31 cellular contexts compared by ENCODE assay signal in genomic region chr15:65383991-65384390, GRCh38. TPM values are rescaled to one million over a fixed set of nuclear protein-coding genes. Genes with fewer than 3 reads are reported as not detected.
A peak's percentile ranks its signal among the peaks of the same experiment; 100 is the strongest.
DNase-seq lines count a peak whose midpoint lies in the region; ATAC-seq and TF ChIP-seq lines count a peak whose summit lies in the region.
"Had no signal": no experiment of that assay in that cellular context is flagged by ENCODE, and none has a peak within 500 bp of the region (broad histone marks: within the 10 kb centered on the region; RNA-seq: fewer than 3 reads in every experiment).

No MANE protein-coding gene starts in this region.

- H2BK15ac ChIP-seq in neuronal stem cell (ENCODE audit: low read length): no peak overlapping the region

- no peaks in the 10 kb centered on the region for H3K36me3 Mint-ChIP-seq in activated T-cell treated with anti-CD3 and anti-CD28 coated beads, Interleukin-2, amount 50 U/mL, for 72 hours (ENCODE audit: insufficient read depth in 2 of 2)
- H3K36me3 Mint-ChIP-seq in endothelial cell (ENCODE audit: low read depth, unreplicated experiment): no peaks in the 10 kb centered on the region
- no peaks in the 10 kb centered on the region for H3K36me3 Mint-ChIP-seq in type B pancreatic cell
- H3K36me3 Mint-ChIP-seq: activated naive CD4-positive, alpha-beta T cell treated with anti-CD3 and anti-CD28 coated beads, Interleukin-2, amount 50 U/mL, for 72 hours; stimulated activated naive B cell treated with anti-CD40 and anti-IgM and Interleukin-4, amounts not matched to agents 10 μg/mL and 1 μg/mL and 100 μg/mL, for 72 hours had no signal

- TF ChIP-seq RAD21 in HCT116 (IDR thresholded peaks at IDR 0.05; ENCODE audit: low read depth): no peak

- CTCF ChIA-PET in HCT116 (lab: Charles Lee): interaction anchor here (1.8 to 3.7 kb wide), 3 partner anchors 9 to 67 kb away, joined by 5 to 39 read pairs (median 33); no protein-coding TSS in a partner anchor

- no peaks in the 10 kb centered on the region for H3K9me3 Mint-ChIP-seq in activated T-cell treated with anti-CD3 and anti-CD28 coated beads, Interleukin-2, amount 50 U/mL, for 72 hours
- H3K9me3 Mint-ChIP-seq in endothelial cell (ENCODE audit: unreplicated experiment): no peaks in the 10 kb centered on the region
- H3K9me3 Mint-ChIP-seq in type B pancreatic cell: no peaks in the 10 kb centered on the region
- H3K9me3 Mint-ChIP-seq: activated CD4-positive, alpha-beta T cell treated with anti-CD3 and anti-CD28 coated beads, Interleukin-2, amount 10 ng/mL, durations not matched to agents 7 days and 5 days; activated naive CD4-positive, alpha-beta T cell treated with anti-CD3 and anti-CD28 coated beads, Interleukin-2, amount 50 U/mL, for 72 hours; stimulated activated naive B cell treated with anti-CD40 and anti-IgM and Interleukin-4, amounts not matched to agents 10 μg/mL and 1 μg/mL and 100 μg/mL, for 72 hours had no signal

- DNase-seq in activated T-cell treated with anti-CD3 and anti-CD28 coated beads, Interleukin-2, amount 50 U/mL, for 72 hours: no peak
- no peak for DNase-seq in activated T-cell treated with anti-CD3 and anti-CD28 coated beads, Interleukin-2, amount 50 U/mL, for 48 hours
- no peak for DNase-seq in HCT116 (ENCODE audit: low read depth, low spot score)
- DNase-seq in endothelial cell (ENCODE audit: low spot score): no peak
- no peak for DNase-seq in neuronal stem cell (ENCODE audit: low spot score)
- DNase-seq in type B pancreatic cell (ENCODE audit: extremely low spot score, unreplicated experiment): no peak
- DNase-seq in ureter (ENCODE audit: low spot score): no peak
- DNase-seq: activated CD4-positive, alpha-beta T cell treated with anti-CD3 and anti-CD28 coated beads, Interleukin-2, amount 10 ng/mL, durations not matched to agents 7 days and 5 days; DMS 273 treated with DMSO at 0.1 percent for 48 hours; dorsolateral prefrontal cortex; heart right ventricle; left cardiac atrium; NCI-H1417; NCI-H2081; NCI-H226; right cardiac atrium; stimulated activated CD4-positive, alpha-beta T cell treated with anti-CD3 and anti-CD28 coated beads, Interleukin-4, amount 100 ng/mL, for 1 hour; stimulated activated naive B cell treated with anti-CD40 and anti-IgM and Interleukin-4, amounts not matched to agents 10 μg/mL and 1 μg/mL and 100 μg/mL, for 72 hours; thyroid gland had no signal

- H2AFZ ChIP-seq in HCT116 (ENCODE audit: low read depth, low read length, poor library complexity, severe bottlenecking) (peak overlapping the region; percentile 77), neuronal stem cell (ENCODE audit: low read length) (no peak overlapping the region)

- H3K79me2 ChIP-seq in HCT116 (ENCODE audit: insufficient read depth, low read length): no peaks in the 10 kb centered on the region

- POLR2A ChIA-PET in HCT116 (lab: Charles Lee): interaction anchor here (0.8 to 1.7 kb wide), 2 partner anchors 79 kb away, joined by 3 to 13 read pairs; partner anchors contain the start of gene RNU5B-1

- no peak overlapping the region for H4K91ac ChIP-seq in neuronal stem cell (ENCODE audit: low read depth, low read length, poor library complexity)

- H3K27ac Mint-ChIP-seq in activated T-cell treated with anti-CD3 and anti-CD28 coated beads, Interleukin-2, amount 50 U/mL, for 72 hours: no peak overlapping the region
- H3K27ac Mint-ChIP-seq in endothelial cell (ENCODE audit: unreplicated experiment) (peak overlapping the region; percentile 28), type B pancreatic cell (no peak overlapping the region)
- H3K27ac Mint-ChIP-seq: activated CD4-positive, alpha-beta T cell treated with anti-CD3 and anti-CD28 coated beads, Interleukin-2, amount 10 ng/mL, durations not matched to agents 7 days and 5 days; stimulated activated naive B cell treated with anti-CD40 and anti-IgM and Interleukin-4, amounts not matched to agents 10 μg/mL and 1 μg/mL and 100 μg/mL, for 72 hours had no signal

- H3K9me3 ChIP-seq in HCT116 (ENCODE audit: control insufficient read depth in 1 of 2, insufficient read depth in 1 of 2, low read depth in 1 of 2, low read length in 2 of 2) (no peaks in the 10 kb centered on the region), neuronal stem cell (replicated peaks in 1 of 2; ENCODE audit: control insufficient read depth in 2 of 2, insufficient read depth in 1 of 2, low read depth in 1 of 2, low read length in 2 of 2) (no peaks in the 10 kb centered on the region)
- H3K9me3 ChIP-seq: ascending aorta, heart right ventricle, SJSA1, thyroid gland had no signal

- H3K4me3 ChIP-seq in HCT116 (replicated peaks in 1 of 2; ENCODE audit: low read depth in 1 of 2, low read length in 2 of 2) (peak overlapping the region in 1 of 2 experiments; percentile 59; a peak in 1 of 4 replicates), neuronal stem cell (ENCODE audit: low read length in 2 of 2) (no peak overlapping the region)
- H3K4me3 ChIP-seq: SJSA1, thyroid gland had no signal

- ATAC-seq in activated T-cell treated with anti-CD3 and anti-CD28 coated beads, Interleukin-2, amount 50 U/mL, for 72 hours (replicated peaks in 1 of 2): no peak
- no peak for ATAC-seq in HCT116
- no peak for ATAC-seq in GM21619 (IDR thresholded peaks at IDR 0.05; ENCODE audit: unreplicated experiment)

- TF ChIP-seq POLR2A in HCT116 (IDR thresholded peaks at IDR 0.05; ENCODE audit: borderline replicate concordance, extremely low read depth, insufficient read depth, insufficient read length): no peak

- H3K9me2 ChIP-seq in HCT116 (ENCODE audit: insufficient read depth): no peaks in the 10 kb centered on the region

- H3K4me2 ChIP-seq in HCT116 (ENCODE audit: low read length) (0 out of 2 replicates have a peak overlapping the region, but pooled peaks have one; percentile 95), neuronal stem cell (ENCODE audit: insufficient read depth, low read length, poor library complexity, severe bottlenecking) (no peak overlapping the region)

- no peaks in the 10 kb centered on the region for H3K79me1 ChIP-seq in neuronal stem cell (ENCODE audit: low read depth, low read length)

- H3K4me1 ChIP-seq in HCT116 (ENCODE audit: control insufficient read depth in 1 of 2, insufficient read depth in 2 of 2, low read length in 2 of 2) (peaks cover 8 to 21% of the 10 kb centered on the region in 2 experiments), neuronal stem cell (ENCODE audit: control insufficient read depth in 2 of 2, insufficient read depth in 1 of 2, low read depth in 1 of 2, low read length in 2 of 2) (peaks cover 14 to 20% of the 10 kb centered on the region in 2 donors)

- H2BK12ac ChIP-seq in neuronal stem cell (ENCODE audit: low read length): no peak overlapping the region

- H3K14ac ChIP-seq in neuronal stem cell (ENCODE audit: low read length): no peak overlapping the region

- H3K27ac ChIP-seq in HCT116 (ENCODE audit: low read depth, low read length) (peak overlapping the region; percentile 70; the same call in 1 of the 2 replicates), neuronal stem cell (replicated peaks; ENCODE audit: low read length) (no peak overlapping the region)
- H3K27ac ChIP-seq: ascending aorta, C4-2B, epithelial cell of prostate, SJSA1, VCaP had no signal

- no TSS peak for BruUV-seq in HCT116 (replicated peaks; lab: Mats Ljungman, UMichigan)

- H3K36me3 ChIP-seq in HCT116 (ENCODE audit: control insufficient read depth in 1 of 2, insufficient read depth in 2 of 2, low read length in 2 of 2) (no peaks in the 10 kb centered on the region), neuronal stem cell (replicated peaks in 1 of 2; ENCODE audit: control insufficient read depth in 2 of 2, insufficient read depth in 2 of 2, low read length in 2 of 2) (peaks cover 18 to 74% of the 10 kb centered on the region in 2 donors)
- H3K36me3 ChIP-seq: ascending aorta, heart right ventricle, SJSA1, thyroid gland had no signal

- H3K27me3 Mint-ChIP-seq in activated T-cell treated with anti-CD3 and anti-CD28 coated beads, Interleukin-2, amount 50 U/mL, for 72 hours (ENCODE audit: low read depth): peaks cover 38% of the 10 kb centered on the region
- H3K27me3 Mint-ChIP-seq in endothelial cell (ENCODE audit: unreplicated experiment) (peaks cover 19% of the 10 kb centered on the region), type B pancreatic cell (peaks cover 14% of the 10 kb centered on the region)

- no peak overlapping the region for H4K8ac ChIP-seq in neuronal stem cell (ENCODE audit: low read depth, low read length)

- peak overlapping the region; percentile 69; the same call in 1 of the 2 replicates for H3K9ac ChIP-seq in HCT116 (ENCODE audit: low read length)
- no peak overlapping the region for H3K9ac ChIP-seq in neuronal stem cell (ENCODE audit: low read depth, low read length, poor library complexity)

- RAD21 ChIA-PET in HCT116 (lab: Charles Lee; ENCODE audit: low non-redundant PET in 1 of 2, low total read pairs in 2 of 2, uncharacterized antibody in 2 of 2, unreplicated experiment in 2 of 2): no interaction called here

- no peak overlapping the region for H3K18ac ChIP-seq in neuronal stem cell (ENCODE audit: low read length)

- peak overlapping the region; percentile 31 to 84 for H3K4me3 Mint-ChIP-seq in activated T-cell treated with anti-CD3 and anti-CD28 coated beads, Interleukin-2, amount 50 U/mL, for 72 hours
- H3K4me3 Mint-ChIP-seq in endothelial cell (ENCODE audit: unreplicated experiment) (no peak overlapping the region), type B pancreatic cell (no peak overlapping the region)

- H3K27me3 ChIP-seq in HCT116 (ENCODE audit: insufficient read depth, low read length) (no peaks in the 10 kb centered on the region; the same call in 1 of the 2 replicates), neuronal stem cell (ENCODE audit: control insufficient read depth in 3 of 3, insufficient read depth in 3 of 3, low read depth in 1 of 3, low read length in 3 of 3) (no peaks in the 10 kb centered on the region)
- H3K27me3 ChIP-seq: ascending aorta, dorsolateral prefrontal cortex, thyroid gland had no signal

- TF ChIP-seq CTCF in HCT116 (IDR thresholded peaks at IDR 0.05 in 2 of 3, conservative IDR thresholded peaks at IDR 0.05 in 1 of 3; ENCODE audit: borderline replicate concordance in 1 of 3, insufficient read depth in 1 of 3, low read depth in 2 of 3, low read length in 2 of 3): no peak
- TF ChIP-seq CTCF in endothelial cell (IDR thresholded peaks at IDR 0.05; ENCODE audit: unreplicated experiment): no peak
- TF ChIP-seq CTCF in type B pancreatic cell (conservative IDR thresholded peaks at IDR 0.05): no peak

- H3K4me1 Mint-ChIP-seq in activated T-cell treated with anti-CD3 and anti-CD28 coated beads, Interleukin-2, amount 50 U/mL, for 72 hours (ENCODE audit: low read depth): peaks cover 7% of the 10 kb centered on the region
- H3K4me1 Mint-ChIP-seq in endothelial cell (ENCODE audit: unreplicated experiment) (peaks cover 49% of the 10 kb centered on the region), type B pancreatic cell (ENCODE audit: unreplicated experiment) (peaks cover 33% of the 10 kb centered on the region)

- no CpG with 5 or more reads among the region's 6 CpGs for WGBS in neuronal stem cell (ENCODE audit: extremely low coverage in 2 of 2, insufficient read length in 2 of 2, insufficient replicate concordance in 1 of 2), 2 donors

- intact Hi-C loops in HCT116 (cut with micrococcal nuclease): no loop called here

- H2AK5ac ChIP-seq in neuronal stem cell (ENCODE audit: low read depth, low read length): peak overlapping the region; percentile 26

- H4K20me1 ChIP-seq in HCT116 (ENCODE audit: insufficient read depth): no peaks in the 10 kb centered on the region

- H2BK5ac ChIP-seq in neuronal stem cell (ENCODE audit: low read length): no peak overlapping the region

- H3K4ac ChIP-seq in neuronal stem cell (ENCODE audit: low read length): no peak overlapping the region

- no peak overlapping the region for H3K23ac ChIP-seq in neuronal stem cell (ENCODE audit: low read depth, low read length, poor library complexity)

- no peak overlapping the region for H2BK120ac ChIP-seq in neuronal stem cell (ENCODE audit: low read depth, low read length)

RNA-seq across cellular contexts. Expression of gene IGDCC3, which starts 6.2 kb away (rescaled TPM):
- not detected for total RNA-seq in activated T-cell treated with anti-CD3 and anti-CD28 coated beads, Interleukin-2, amount 50 U/mL, for 72 hours
- 0.44 TPM for total RNA-seq in HCT116 (2021; ENCODE audit: unreplicated experiment)
- 0.15 and 0.16 TPM in 2 replicates for polyA plus RNA-seq in HCT116 (2012)
- total RNA-seq in endothelial cell (ENCODE audit: unreplicated experiment): 538 TPM
- 69.2 TPM for polyA plus RNA-seq in neuronal stem cell (2013, experiment 1 of 2)
- 70.9 TPM for polyA plus RNA-seq in neuronal stem cell (2013, experiment 2 of 2)
- total RNA-seq in type B pancreatic cell (ENCODE audit: low replicate concordance): 18.8 and 169 TPM in 2 replicates
- 1.6 TPM for total RNA-seq in ureter
- total RNA-seq: activated CD4-positive, alpha-beta T cell treated with anti-CD3 and anti-CD28 coated beads, Interleukin-2, amount 10 ng/mL, durations not matched to agents 7 days and 5 days; activated naive CD4-positive, alpha-beta T cell treated with anti-CD3 and anti-CD28 coated beads, Interleukin-2, amount 50 U/mL, for 72 hours; ascending aorta; cardiac septum; MCF 10A; mesenteric fat pad; RPMI7951; SJSA1; T-helper 2 cell treated with Interferon-gamma antibody and Interleukin-4, amounts not matched to agents 100 ng/mL and 5 ng/mL, for 36 hours had no signal

RNA-seq across cellular contexts. Expression of gene IGDCC4, which starts 38.8 kb away (rescaled TPM):
- total RNA-seq in activated T-cell treated with anti-CD3 and anti-CD28 coated beads, Interleukin-2, amount 50 U/mL, for 72 hours: under 1 TPM; 0.12 to 0.56 TPM
- total RNA-seq in HCT116 (2021; ENCODE audit: unreplicated experiment) (1.2 TPM), endothelial cell (ENCODE audit: unreplicated experiment) (4.2 TPM), type B pancreatic cell (ENCODE audit: low replicate concordance) (2.4 and 17.1 TPM in 2 replicates), ureter (2.1 TPM)
- polyA plus RNA-seq in HCT116 (2012): 0.42 and 0.57 TPM in 2 replicates
- 17.1 TPM for polyA plus RNA-seq in neuronal stem cell (2013, experiment 1 of 2)
- polyA plus RNA-seq in neuronal stem cell (2013, experiment 2 of 2): 17.4 TPM
- total RNA-seq: MCF 10A; T-helper 2 cell treated with Interferon-gamma antibody and Interleukin-4, amounts not matched to agents 100 ng/mL and 5 ng/mL, for 36 hours had no signal

Comparison
In these comparisons a context has a peak if more than half of its experiments do, and no peak if none do; other contexts are left out.
1. H3K4me3 Mint-ChIP-seq: peak in activated T-cell treated with anti-CD3 and anti-CD28 coated beads, Interleukin-2, amount 50 U/mL, for 72 hours (2 of 2); none in endothelial cell (single experiment) and type B pancreatic cell (single experiment).